In the genomic region with DNA sequence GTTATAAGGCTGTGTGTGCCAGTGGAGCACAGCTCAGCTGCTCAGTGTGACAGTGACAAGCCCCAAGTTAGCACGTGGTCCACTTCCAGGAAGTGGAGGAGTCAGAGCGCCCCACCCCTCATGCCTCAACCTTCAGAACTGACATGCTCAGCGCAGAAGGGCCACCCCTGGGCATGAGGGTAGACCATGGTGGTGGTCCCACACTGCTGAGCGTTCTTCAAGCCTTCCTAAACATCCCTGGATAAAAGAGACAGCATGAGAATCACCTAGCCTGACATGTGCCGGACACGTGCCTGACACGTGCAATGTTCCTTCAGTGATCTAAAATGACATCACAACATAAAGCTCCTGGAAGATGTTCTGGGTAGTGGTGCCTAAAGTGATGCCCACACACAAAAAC, we compare ENCODE assay signal across 10 cellular contexts. TPM values are rescaled to one million over a fixed set of nuclear protein-coding genes. Genes with fewer than 3 reads are reported as not detected.
DNase-seq lines count a peak whose midpoint lies in the region; ATAC-seq, FAIRE-seq and TF ChIP-seq lines count a peak whose summit lies in the region.
"Had no signal": no experiment of that assay in that cellular context is flagged by ENCODE, and none has a peak within 500 bp of the region (broad histone marks: within the 10 kb centered on the region; RNA-seq: fewer than 3 reads in every experiment).

No MANE protein-coding gene starts in this region.

- H4K8ac ChIP-seq in H1 (ENCODE audit: extremely low read depth, insufficient read depth, low read length): no peak overlapping the region

- H3K9me2 ChIP-seq in hepatocyte (replicated peaks; ENCODE audit: insufficient read depth): no peaks in the 10 kb centered on the region

- H3K4me3 ChIP-seq in H1 (ENCODE audit: extremely low read depth in 1 of 4, insufficient read depth in 2 of 4, low read depth in 3 of 4, low read length in 4 of 4) (no peak overlapping the region), hepatocyte (no peak overlapping the region)

- peak overlapping the region; percentile 35; the same call in 1 of the 2 replicates for H2BK5ac ChIP-seq in H1 (ENCODE audit: low read depth, low read length)

- ATAC-seq in HG03432 (IDR thresholded peaks at IDR 0.05; ENCODE audit: unreplicated experiment): no peak
- ATAC-seq: Panc1 had no signal

- no peak overlapping the region for H4K91ac ChIP-seq in H1 (replicated peaks; ENCODE audit: insufficient read length, low read length)

- no peak for TF ChIP-seq EP300 in H1 (IDR thresholded peaks at IDR 0.05; ENCODE audit: borderline replicate concordance in 1 of 2, low read depth in 2 of 2, low read length in 2 of 2)

- no peak overlapping the region for H3K4ac ChIP-seq in H1 (replicated peaks; ENCODE audit: insufficient read length, low read depth, low read length)

- no peak overlapping the region for H4K5ac ChIP-seq in H1 (ENCODE audit: insufficient read length, low read depth, low read length)

- H3K4me2 ChIP-seq in H1 (ENCODE audit: insufficient read depth in 1 of 2, low read depth in 2 of 2, low read length in 2 of 2): no peak overlapping the region
- no peak overlapping the region for H3K4me2 ChIP-seq in hepatocyte

- no peak overlapping the region for H3K23ac ChIP-seq in H1 (ENCODE audit: insufficient read length)

- no peaks in the 10 kb centered on the region for H3K9me3 ChIP-seq in H1 (ENCODE audit: insufficient read depth in 2 of 2, low read depth in 1 of 2, low read length in 1 of 2)
- no peaks in the 10 kb centered on the region for H3K9me3 ChIP-seq in hepatocyte (ENCODE audit: low read depth)

- no peak overlapping the region for H3K56ac ChIP-seq in H1 (replicated peaks; ENCODE audit: insufficient read length, low read depth, low read length)

- H3K23me2 ChIP-seq in H1 (ENCODE audit: low read depth, low read length): peaks cover 7% of the 10 kb centered on the region; the same call in 1 of the 2 replicates

- no peak overlapping the region for H2BK120ac ChIP-seq in H1 (replicated peaks; ENCODE audit: low read depth, low read length)

- H2AK5ac ChIP-seq in H1 (ENCODE audit: low read depth, low read length): no peak overlapping the region

- H2BK20ac ChIP-seq in H1 (ENCODE audit: low read length): no peak overlapping the region

- no peak for TF ChIP-seq RAD21 in H1 (IDR thresholded peaks at IDR 0.05 in 1 of 2, conservative IDR thresholded peaks at IDR 0.05 in 1 of 2; ENCODE audit: low read depth in 2 of 2, low read length in 2 of 2)

- H3K4me1 ChIP-seq in H1 (replicated peaks in 1 of 4; ENCODE audit: control insufficient read depth in 3 of 4, insufficient read depth in 4 of 4, low read length in 3 of 4) (peaks cover 5 to 14% (median 7%) of the 10 kb centered on the region in 4 experiments), hepatocyte (ENCODE audit: insufficient read depth) (peaks cover 20% of the 10 kb centered on the region)

- no peaks in the 10 kb centered on the region for H3K79me1 ChIP-seq in H1 (ENCODE audit: low read depth, low read length)

- H3K79me2 ChIP-seq in H1 (ENCODE audit: control insufficient read depth in 1 of 2, insufficient read depth in 2 of 2, low read length in 2 of 2): no peaks in the 10 kb centered on the region
- no peaks in the 10 kb centered on the region for H3K79me2 ChIP-seq in hepatocyte

- peak overlapping the region; percentile 53; the same call in 1 of the 2 replicates for H2BK15ac ChIP-seq in H1 (ENCODE audit: low read length)

- H3K14ac ChIP-seq in H1 (ENCODE audit: insufficient read length): no peak overlapping the region

- no peaks in the 10 kb centered on the region for H3K36me3 ChIP-seq in H1 (ENCODE audit: control insufficient read depth in 2 of 4, insufficient read depth in 4 of 4, low read length in 3 of 4)
- H3K36me3 ChIP-seq in hepatocyte (replicated peaks; ENCODE audit: insufficient read depth, low read depth): no peaks in the 10 kb centered on the region

- H3K9ac ChIP-seq in H1 (replicated peaks in 1 of 4; ENCODE audit: extremely low read depth in 1 of 4, low read depth in 3 of 4, low read length in 3 of 4): no peak overlapping the region
- H3K9ac ChIP-seq: parathyroid adenoma had no signal

- peak; percentile 13 for DNase-seq in T-helper 22 cell (ENCODE audit: low read depth)
- peak; percentile 71 for DNase-seq in activated T-cell treated with anti-CD3 and anti-CD28 coated beads, Interleukin-2, amount 50 U/mL, for 1 hour
- DNase-seq in H1 (ENCODE audit: low read depth in 1 of 2, low spot score in 2 of 2): no peak
- DNase-seq in stimulated activated naive CD4-positive, alpha-beta T cell treated with Interleukin-2 at 50 U/mL for 16 hours (lab: John Stamatoyannopoulos, UW): peak; percentile 61
- DNase-seq in HCEC 1CT: no peak
- DNase-seq in hepatocyte (ENCODE audit: low spot score): no peak
- DNase-seq: DMS53 had no signal

- CTCF ChIA-PET in H1 (lab: Charles Lee; ENCODE audit: partially characterized antibody): interaction anchor here (1.5 kb wide), 1 partner anchor 17 kb away, joined by 5 read pairs; no protein-coding TSS in a partner anchor

- H4K20me1 ChIP-seq in H1 (replicated peaks in 1 of 2; ENCODE audit: control insufficient read depth in 1 of 2, insufficient read depth in 2 of 2, low read length in 2 of 2): no peaks in the 10 kb centered on the region
- H4K20me1 ChIP-seq in hepatocyte (ENCODE audit: insufficient read depth, poor library complexity, severe bottlenecking): no peaks in the 10 kb centered on the region

- no peak for FAIRE-seq in H1 (lab: Jason Lieb, UNC)

- H2AFZ ChIP-seq in H1 (ENCODE audit: low read length) (no peak overlapping the region), hepatocyte (no peak overlapping the region)
- H2AFZ ChIP-seq: parathyroid adenoma had no signal

- no peak for TF ChIP-seq POLR2A in H1 (IDR thresholded peaks at IDR 0.05; ENCODE audit: control extremely low read depth in 1 of 2, low read depth in 2 of 2, low read length in 2 of 2)

- WGBS in H1 (ENCODE audit: extremely low coverage in 1 of 2, insufficient coverage in 1 of 2, insufficient read length in 1 of 2, insufficient replicate concordance in 2 of 2, low coverage in 1 of 2, low lambda C conversion rate in 2 of 2, missing lambda C conversion rate in 1 of 2), 2 experiments: 90% methylated on average over 7 of the region's 7 CpGs; no CpG with 5 or more reads in 1 of the 2 experiments
- 87% methylated on average over 7 of the region's 7 CpGs for whole genome bisulfite sequencing in hepatocyte (ENCODE audit: low lambda C conversion rate, missing lambda C conversion rate)

- H3K27ac ChIP-seq in H1 (ENCODE audit: low read depth, low read length): no peak overlapping the region
- no peak overlapping the region for H3K27ac ChIP-seq in hepatocyte
- H3K27ac ChIP-seq: parathyroid adenoma had no signal

- no peaks in the 10 kb centered on the region for H3K27me3 ChIP-seq in H1 (replicated peaks in 1 of 4; ENCODE audit: control insufficient read depth in 3 of 4, extremely low read depth in 1 of 4, insufficient read depth in 3 of 4, low read length in 3 of 4)
- H3K27me3 ChIP-seq in hepatocyte: no peaks in the 10 kb centered on the region

- POLR2A ChIA-PET in H1 (lab: Charles Lee; ENCODE audit: partially characterized antibody): no interaction called here

- no peak for TF ChIP-seq CTCF in H1 (IDR thresholded peaks at IDR 0.05; ENCODE audit: control extremely low read depth in 1 of 3, insufficient read depth in 1 of 3, low read depth in 1 of 3, low read length in 3 of 3)
- no peak for TF ChIP-seq CTCF in hepatocyte (IDR thresholded peaks at IDR 0.05; ENCODE audit: poor library complexity)

- H3K18ac ChIP-seq in H1 (ENCODE audit: extremely low read depth, low read length): no peak overlapping the region

- no peak overlapping the region for H2BK12ac ChIP-seq in H1 (ENCODE audit: low read depth, low read length)

TF ChIP-seq in H1, 55 proteins besides CTCF, POLR2A, EP300 and RAD21 (continues in another document):
- TF ChIP-seq SP1 (IDR thresholded peaks at IDR 0.05; ENCODE audit: low read depth, low read length) (no peak), SP2 (IDR thresholded peaks at IDR 0.05; ENCODE audit: low read length) (no peak), BRCA1 (IDR thresholded peaks at IDR 0.05; ENCODE audit: low read depth, low read length) (no peak), SIRT6 (IDR thresholded peaks at IDR 0.05; ENCODE audit: low read length) (no peak), KDM4A (IDR thresholded peaks at IDR 0.05; ENCODE audit: low read depth, low read length, severe bottlenecking) (no peak), SRF (IDR thresholded peaks at IDR 0.05; ENCODE audit: low read depth, low read length) (no peak), RFX5 (IDR thresholded peaks at IDR 0.05; ENCODE audit: borderline replicate concordance, low read depth, low read length) (no peak), YY1 (IDR thresholded peaks at IDR 0.05; ENCODE audit: low read depth, low read length) (no peak), TAF1 (IDR thresholded peaks at IDR 0.05; ENCODE audit: low read depth, low read length) (no peak), POU5F1 (IDR thresholded peaks at IDR 0.05; ENCODE audit: low read depth, low read length) (no peak), RNF2 (IDR thresholded peaks at IDR 0.05; ENCODE audit: borderline replicate concordance, low read depth, low read length, missing control alignments, poor library complexity, severe bottlenecking) (no peak)
- TF ChIP-seq, protein P1, sequence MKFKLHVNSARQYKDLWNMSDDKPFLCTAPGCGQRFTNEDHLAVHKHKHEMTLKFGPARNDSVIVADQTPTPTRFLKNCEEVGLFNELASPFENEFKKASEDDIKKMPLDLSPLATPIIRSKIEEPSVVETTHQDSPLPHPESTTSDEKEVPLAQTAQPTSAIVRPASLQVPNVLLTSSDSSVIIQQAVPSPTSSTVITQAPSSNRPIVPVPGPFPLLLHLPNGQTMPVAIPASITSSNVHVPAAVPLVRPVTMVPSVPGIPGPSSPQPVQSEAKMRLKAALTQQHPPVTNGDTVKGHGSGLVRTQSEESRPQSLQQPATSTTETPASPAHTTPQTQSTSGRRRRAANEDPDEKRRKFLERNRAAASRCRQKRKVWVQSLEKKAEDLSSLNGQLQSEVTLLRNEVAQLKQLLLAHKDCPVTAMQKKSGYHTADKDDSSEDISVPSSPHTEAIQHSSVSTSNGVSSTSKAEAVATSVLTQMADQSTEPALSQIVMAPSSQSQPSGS (IDR thresholded peaks at IDR 0.05; ENCODE audit: low read length): no peak

RNA-seq across cellular contexts. Expression of a gene that starts 16.8 kb away (rescaled TPM):
- total RNA-seq in H1 (2021; fragmentation: NEBNext Ultra II Directional; extraction: Animal tissue kit (Norgen Biotek cat#: 25700)): 2.8 and 3.4 TPM in 2 replicates
- polyA plus RNA-seq in H1 (2011; rRNA removed) (1.4 and 2.0 TPM in 2 replicates), hepatocyte (0.75 and 0.94 TPM in 2 replicates)
- polyA plus RNA-seq in H1 (2011; cell fraction: cytosol; rRNA removed): 1.5 TPM
- 2.8 TPM for polyA plus RNA-seq in H1 (2011; cell fraction: nucleus; rRNA removed)
- polyA plus RNA-seq in H1 (2012, experiment 1 of 2): 2.0 to 2.7 TPM (median 2.5 TPM) in 4 replicates
- 1.3 TPM for polyA plus RNA-seq in H1 (2012, experiment 2 of 2)
- polyA plus RNA-seq in H1 (2013, experiment 1 of 2): 1.7 TPM
- 1.8 TPM for polyA plus RNA-seq in H1 (2013, experiment 2 of 2)
- 4.0 and 4.1 TPM in 2 replicates for polyA minus RNA-seq in H1 (2011; rRNA and poly(A)+ RNA removed)
- polyA minus RNA-seq in H1 (2011; cell fraction: cytosol; rRNA and poly(A)+ RNA removed): 2.3 TPM
- polyA minus RNA-seq in H1 (2011; cell fraction: nucleus; rRNA and poly(A)+ RNA removed): 3.2 TPM
- 0.77 and 1.4 TPM in 2 replicates for total RNA-seq in hepatocyte

Comparison
In these comparisons a context has a peak if more than half of its experiments do, and no peak if none do; other contexts are left out.
1. DNase-seq: peak in T-helper 22 cell (single experiment), activated T-cell treated with anti-CD3 and anti-CD28 coated beads, Interleukin-2, amount 50 U/mL, for 1 hour (single experiment) and stimulated activated naive CD4-positive, alpha-beta T cell treated with Interleukin-2 at 50 U/mL for 16 hours (single experiment); none in H1 (0 of 2), HCEC 1CT (single experiment) and hepatocyte (single experiment).